ENCODE assay signal across 17 cellular contexts in the genomic region with DNA sequence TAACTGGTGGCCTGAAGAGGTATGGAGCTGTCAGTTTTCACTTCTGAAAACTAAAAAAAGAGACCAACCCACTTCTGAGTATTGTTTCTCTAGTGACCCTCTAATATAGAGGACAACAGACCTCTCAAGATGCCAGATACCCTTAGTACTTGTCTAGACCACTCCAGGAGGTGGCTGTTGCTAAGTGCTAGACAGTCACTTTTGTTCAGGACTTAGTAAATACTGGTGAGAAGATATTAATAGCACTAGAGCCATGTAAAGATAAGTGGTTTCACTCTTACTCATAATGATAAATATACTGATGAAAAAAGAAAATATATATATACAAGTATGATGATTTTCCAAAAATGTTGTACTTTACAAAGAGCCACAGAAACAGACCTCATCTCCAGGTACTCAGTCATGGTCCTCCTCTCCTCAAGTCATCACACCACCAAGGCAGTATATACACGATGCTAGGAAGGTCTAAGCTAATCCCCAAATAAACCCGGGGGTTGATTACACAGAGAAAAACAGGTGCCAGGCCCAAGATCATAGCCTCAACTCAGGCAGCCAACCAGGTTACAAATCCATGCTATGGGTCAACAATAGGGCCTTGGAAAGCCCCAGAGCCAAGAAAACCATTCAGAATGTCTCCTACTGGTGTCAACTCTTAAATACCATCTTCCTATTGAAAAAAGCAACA.
DNase-seq lines count a peak whose midpoint lies in the region; ATAC-seq and TF ChIP-seq lines count a peak whose summit lies in the region.
"Had no signal": no experiment of that assay in that cellular context is flagged by ENCODE, and none has a peak within 500 bp of the region (broad histone marks: within the 10 kb centered on the region; RNA-seq: fewer than 3 reads in every experiment).

No MANE protein-coding gene starts in this region.

- H3K36me3 ChIP-seq in brain microvascular endothelial cell (replicated peaks) = no peaks in the 10 kb centered on the region

- ATAC-seq in GM18858 (IDR thresholded peaks at IDR 0.05; ENCODE audit: unreplicated experiment) (peak; percentile 89), GM21390 (IDR thresholded peaks at IDR 0.05; ENCODE audit: unreplicated experiment) (peak; percentile 90), HG03025 (IDR thresholded peaks at IDR 0.05; ENCODE audit: low FRiP score, unreplicated experiment) (peak; percentile 67), HG03097 (IDR thresholded peaks at IDR 0.05; ENCODE audit: low FRiP score, unreplicated experiment) (no peak)

- no peak overlapping the region for H3K4me3 ChIP-seq in brain microvascular endothelial cell (ENCODE audit: low read depth, low read length)

- DNase-seq in brain microvascular endothelial cell = peak; percentile 6
- no peak for DNase-seq in inferior parietal cortex (ENCODE audit: extremely low spot score)
- DNase-seq in stimulated activated CD4-positive, alpha-beta T cell treated with anti-CD3 and anti-CD28 coated beads, Interleukin-4, amount 100 ng/mL, for 4 hours = no peak
- DNase-seq in kidney glomerular epithelial cell (lab: John Stamatoyannopoulos, UW) = no peak
- DNase-seq: activated CD4-positive, alpha-beta T cell treated with anti-CD3 and anti-CD28 coated beads for 48 hours; activated gamma-delta T cell; GF-D8; NCI-H1436 treated with DMSO at 0.1 percent for 48 hours; NK-92 treated with Interleukin-12 subunit alpha and Interleukin-12 subunit beta, amount 100 ng/mL, for 24 hours; stimulated activated CD4-positive, alpha-beta T cell treated with anti-CD3 and anti-CD28 coated beads, Interleukin-15, amount 100 ng/mL, for 24 hours; SW 1271 had no signal

- TF ChIP-seq CTCF in brain microvascular endothelial cell (IDR thresholded peaks at IDR 0.05; ENCODE audit: low read depth, low read length, missing control alignments) = no peak

- H3K27me3 ChIP-seq in brain microvascular endothelial cell (replicated peaks) = no peaks in the 10 kb centered on the region

- in situ Hi-C loops in brain microvascular endothelial cell (cut with HindIII; ENCODE audit: low pct_ligation_motif_present, low sequenced_read_pairs) = no loop called here

- no peak overlapping the region for H3K27ac ChIP-seq in brain microvascular endothelial cell
- H3K27ac ChIP-seq: C4-2B, epithelial cell of prostate had no signal
